Comparison of ENCODE assay signal across 15 cellular contexts in genomic region chr11:34680206-34680605, GRCh38. TPM values are rescaled to one million over a fixed set of nuclear protein-coding genes. Genes with fewer than 3 reads are reported as not detected.
DNase-seq lines count a peak whose midpoint lies in the region; ATAC-seq and TF ChIP-seq lines count a peak whose summit lies in the region.
"Had no signal": no experiment of that assay in that cellular context is flagged by ENCODE, and none has a peak within 500 bp of the region (broad histone marks: within the 10 kb centered on the region; RNA-seq: fewer than 3 reads in every experiment).

No MANE protein-coding gene starts in this region.

- no peak for TF ChIP-seq CTCF in heart left ventricle (IDR thresholded peaks at IDR 0.05)

- H3K4me1 ChIP-seq in heart left ventricle: peaks cover 0 to 7% (median 0%) of the 10 kb centered on the region in 12 donors

- H3K36me3 ChIP-seq in heart left ventricle: no peaks in the 10 kb centered on the region
- H3K36me3 ChIP-seq: HAP-1 had no signal

- no peaks in the 10 kb centered on the region for H3K9me3 ChIP-seq in heart left ventricle
- H3K9me3 ChIP-seq: HAP-1 had no signal

- intact Hi-C loops in heart left ventricle (cut with DNase I) (no loop called here), cardiac septum (cut with DNase I) (no loop called here)

- 56 to 76% (median 68%) methylated on average over 1 of the region's 1 CpG for WGBS in heart left ventricle, 4 donors

- H3K4me3 ChIP-seq in heart left ventricle: no peak overlapping the region
- H3K4me3 ChIP-seq: HAP-1 had no signal

- DNase-seq in heart left ventricle (no peak), cardiac septum (ENCODE audit: low spot score) (no peak), NCI-H69 (lab: John Stamatoyannopoulos, UW) (peak; percentile 71), epithelial cell of prostate (ENCODE audit: low read depth, low spot score) (no peak), NCI-H446 (lab: John Stamatoyannopoulos, UW) (no peak), SIG-M5 (lab: John Stamatoyannopoulos, UW) (no peak)
- DNase-seq: CD4-positive, alpha-beta memory T cell; DND-41; effector CD8-positive, alpha-beta T cell; stimulated activated naive CD8-positive, alpha-beta T cell treated with anti-CD3 and anti-CD28 coated beads, Interleukin-15, amount 100 ng/mL, for 72 hours; T-helper 17 cell had no signal

- H3K27me3 ChIP-seq in heart left ventricle: no peaks in the 10 kb centered on the region

- ATAC-seq in heart left ventricle (peak in 3 of 4 donors; percentile 41 to 83 (median 50)), HG02759 (IDR thresholded peaks at IDR 0.05; ENCODE audit: unreplicated experiment) (no peak), HG03460 (IDR thresholded peaks at IDR 0.05; ENCODE audit: unreplicated experiment) (no peak)
- ATAC-seq: stimulated activated naive CD8-positive, alpha-beta T cell treated with anti-CD3 and anti-CD28 coated beads, Interleukin-15, amount 100 ng/mL, for 72 hours; T-helper 17 cell had no signal

- H3K27ac ChIP-seq in heart left ventricle (no peak overlapping the region), epithelial cell of prostate (peak overlapping the region; percentile 71)

- no peak for TF ChIP-seq POLR2A in heart left ventricle (IDR thresholded peaks at IDR 0.05)

RNA-seq across cellular contexts. Expression of gene EHF, which starts 59.3 kb away (rescaled TPM):
- 1 to 10 TPM in 2 of 9 donors, under 1 TPM in 7; 0.19 to 1.9 (median 0.71) TPM for total RNA-seq in heart left ventricle
- under 1 TPM; 0.26 to 0.50 TPM for polyA plus RNA-seq in heart left ventricle
- total RNA-seq in cardiac septum: 0.08 TPM
- total RNA-seq: activated T-helper 2 cell treated with anti-CD3 and anti-CD28 coated beads, Interferon-gamma antibody, Interleukin-2, Interleukin-4, amounts not matched to agents 10 μg/mL and 5 μg/mL and 100 μg/mL, durations not matched to agents 14 hours and 24 hours and 36 hours; CD4-positive, alpha-beta memory T cell had no signal
- polyA plus RNA-seq: CD4-positive, alpha-beta memory T cell had no signal

Comparison
In these comparisons a context has a peak if more than half of its experiments do, and no peak if none do; other contexts are left out.
1. ATAC-seq: peak in heart left ventricle (3 of 4); none in HG02759 (single experiment) and HG03460 (single experiment).